19 cellular contexts compared by ENCODE assay signal in genomic region chr19:2623743-2624142, GRCh38.
DNase-seq lines count a peak whose midpoint lies in the region; ATAC-seq, FAIRE-seq and TF ChIP-seq lines count a peak whose summit lies in the region.
"Had no signal": no experiment of that assay in that cellular context is flagged by ENCODE, and none has a peak within 500 bp of the region (broad histone marks: within the 10 kb centered on the region; RNA-seq: fewer than 3 reads in every experiment).

No MANE protein-coding gene starts in this region.

- no peaks in the 10 kb centered on the region for H3K9me3 Mint-ChIP-seq in immature natural killer cell
- H3K9me3 Mint-ChIP-seq in stimulated activated memory B cell treated with anti-CD40 and anti-IgM and Interleukin-4, amounts not matched to agents 10 μg/mL and 1 μg/mL and 100 μg/mL, for 72 hours, result peaks cover 3% of the 10 kb centered on the region

- H3K4me2 ChIP-seq in OCI-LY1 (ENCODE audit: low read length), result peak overlapping the region; percentile 55

- peaks cover 56 to 71% of the 10 kb centered on the region in 2 donors for H3K4me1 Mint-ChIP-seq in immature natural killer cell
- H3K4me1 Mint-ChIP-seq in stimulated activated memory B cell treated with anti-CD40 and anti-IgM and Interleukin-4, amounts not matched to agents 10 μg/mL and 1 μg/mL and 100 μg/mL, for 72 hours, result peaks cover 96% of the 10 kb centered on the region

- H3K9me3 ChIP-seq in heart right ventricle, result no peaks in the 10 kb centered on the region
- H3K9me3 ChIP-seq in OCI-LY1 (ENCODE audit: low read length), result no peaks in the 10 kb centered on the region
- H3K9me3 ChIP-seq: pancreas had no signal

- 85 to 92% methylated on average over 12 of the region's 12 CpGs for whole genome bisulfite sequencing in heart right ventricle, 2 donors

- H3K4me1 ChIP-seq in heart right ventricle, result peaks cover 11 to 82% (median 32%) of the 10 kb centered on the region in 9 donors
- peaks cover 84% of the 10 kb centered on the region for H3K4me1 ChIP-seq in OCI-LY1 (ENCODE audit: insufficient read depth, low read length, severe bottlenecking)

- no peak overlapping the region for H2AFZ ChIP-seq in OCI-LY1 (ENCODE audit: low read length)

- no peaks in the 10 kb centered on the region for H3K9me2 ChIP-seq in OCI-LY1 (ENCODE audit: low read depth, low read length)

- H3K4me3 ChIP-seq in heart right ventricle (no peak overlapping the region), OCI-LY1 (ENCODE audit: low read depth, low read length, poor library complexity, severe bottlenecking) (no peak overlapping the region)
- H3K4me3 ChIP-seq: pancreas, SK-N-MC had no signal

- no peaks in the 10 kb centered on the region for H3F3A ChIP-seq in OCI-LY1 (ENCODE audit: insufficient read depth, low read length)

- peak overlapping the region in 9 of 10 donors; percentile 43 to 88 (median 78) for H3K27ac ChIP-seq in heart right ventricle
- H3K27ac ChIP-seq in OCI-LY1 (ENCODE audit: low read depth, low read length, poor library complexity, severe bottlenecking), result peak overlapping the region; percentile 96
- H3K27ac ChIP-seq: HL-60, SK-N-MC had no signal

- peak overlapping the region; percentile 55; the same call in 1 of the 2 replicates for H3K9ac ChIP-seq in OCI-LY1 (ENCODE audit: low read length)

- H3K79me2 ChIP-seq in OCI-LY1 (ENCODE audit: insufficient read depth, low read length), result no peaks in the 10 kb centered on the region

- intact Hi-C loops in heart right ventricle (cut with DNase I) (no loop called here), left ventricle myocardium superior (cut with micrococcal nuclease) (no loop called here)

- peak overlapping the region in 1 of 5 donors; percentile 9 for H3K4me3 Mint-ChIP-seq in immature natural killer cell
- peak overlapping the region; percentile 59 for H3K4me3 Mint-ChIP-seq in stimulated activated memory B cell treated with anti-CD40 and anti-IgM and Interleukin-4, amounts not matched to agents 10 μg/mL and 1 μg/mL and 100 μg/mL, for 72 hours

- no peaks in the 10 kb centered on the region for H3K36me3 Mint-ChIP-seq in immature natural killer cell
- H3K36me3 Mint-ChIP-seq in stimulated activated memory B cell treated with anti-CD40 and anti-IgM and Interleukin-4, amounts not matched to agents 10 μg/mL and 1 μg/mL and 100 μg/mL, for 72 hours, result peaks cover 4% of the 10 kb centered on the region

- H4K20me1 ChIP-seq in OCI-LY1 (ENCODE audit: insufficient read depth, low read length), result no peaks in the 10 kb centered on the region

- ATAC-seq in heart right ventricle (no peak), left ventricle myocardium superior (no peak), GM18858 (IDR thresholded peaks at IDR 0.05; ENCODE audit: unreplicated experiment) (no peak)
- ATAC-seq in stimulated activated memory B cell treated with anti-CD40 and anti-IgM and Interleukin-4, amounts not matched to agents 10 μg/mL and 1 μg/mL and 100 μg/mL, for 72 hours, result no peak
- ATAC-seq: stimulated activated naive CD8-positive, alpha-beta T cell treated with anti-CD3 and anti-CD28 coated beads, Interleukin-15, Interleukin-2, amounts not matched to agents 100 U/mL and 50 U/mL, for 24 hours had no signal

- peaks cover 10 to 14% (median 14%) of the 10 kb centered on the region in 3 donors for H3K27me3 Mint-ChIP-seq in immature natural killer cell (ENCODE audit: low read depth in 3 of 3)
- no peaks in the 10 kb centered on the region for H3K27me3 Mint-ChIP-seq in stimulated activated memory B cell treated with anti-CD40 and anti-IgM and Interleukin-4, amounts not matched to agents 10 μg/mL and 1 μg/mL and 100 μg/mL, for 72 hours

- no peaks in the 10 kb centered on the region for H3K27me3 ChIP-seq in heart right ventricle
- H3K27me3 ChIP-seq in OCI-LY1 (ENCODE audit: insufficient read depth, low read length), result no peaks in the 10 kb centered on the region
- H3K27me3 ChIP-seq: pancreas had no signal

- H3K27ac Mint-ChIP-seq in immature natural killer cell, result peak overlapping the region in 4 of 6 donors; percentile 72 to 93 (median 83)
- H3K27ac Mint-ChIP-seq in stimulated activated memory B cell treated with anti-CD40 and anti-IgM and Interleukin-4, amounts not matched to agents 10 μg/mL and 1 μg/mL and 100 μg/mL, for 72 hours, result peak overlapping the region; percentile 93

- TF ChIP-seq CTCF in heart right ventricle (IDR thresholded peaks at IDR 0.05) (no peak), OCI-LY1 (IDR thresholded peaks at IDR 0.05; ENCODE audit: low read length) (no peak)

- H3K36me3 ChIP-seq in heart right ventricle, result no peaks in the 10 kb centered on the region
- peaks cover 5% of the 10 kb centered on the region; the same call in 1 of the 2 replicates for H3K36me3 ChIP-seq in OCI-LY1 (ENCODE audit: insufficient read depth, low read length)
- H3K36me3 ChIP-seq: pancreas had no signal

- no peak for FAIRE-seq in HTR-8/SVneo (lab: Jason Lieb, UNC)
- FAIRE-seq: colon, endothelial cell of umbilical vein, pancreas, small intestine, urothelium cell line had no signal

- DNase-seq in heart right ventricle (no peak), left ventricle myocardium superior (no peak), immature natural killer cell (no peak), GDM1 (lab: John Stamatoyannopoulos, UW) (no peak), HTR-8/SVneo (ENCODE audit: insufficient read length, low spot score) (no peak)
- DNase-seq: activated CD4-positive, alpha-beta T cell treated with anti-CD3 and anti-CD28 coated beads, Interleukin-2, amount 50 U/mL, for 1 hour; Kasumi-1; NCI-H345; small intestine; stimulated activated naive CD8-positive, alpha-beta T cell treated with anti-CD3 and anti-CD28 coated beads, Interleukin-15, Interleukin-2, amounts not matched to agents 100 U/mL and 50 U/mL, for 24 hours had no signal
